1 cellular context compared by ENCODE assay signal in genomic region chr7:80140388-80140787, GRCh38.
TF ChIP-seq lines count a peak whose summit lies in the region.

No MANE protein-coding gene starts in this region.

TF ChIP-seq in H1, 55 proteins besides CTCF, POLR2A, EP300 and RAD21 (continued from another document):
- TF ChIP-seq GTF2F1 (IDR thresholded peaks at IDR 0.05; ENCODE audit: borderline replicate concordance, low read depth, low read length) (no peak), KDM4A (IDR thresholded peaks at IDR 0.05; ENCODE audit: low read depth, low read length, severe bottlenecking) (no peak), FOSL1 (IDR thresholded peaks at IDR 0.05; ENCODE audit: insufficient read depth, low read depth, low read length) (no peak), CTBP2 (IDR thresholded peaks at IDR 0.05; ENCODE audit: borderline replicate concordance, insufficient read depth, insufficient read length, low read length) (no peak), HDAC6 (IDR thresholded peaks at IDR 0.05; ENCODE audit: low read depth, low read length) (no peak), EZH2 (IDR thresholded peaks at IDR 0.05; ENCODE audit: low read depth, low read length, severe bottlenecking) (no peak), JUND (IDR thresholded peaks at IDR 0.05; ENCODE audit: low read length) (no peak), E2F6 (IDR thresholded peaks at IDR 0.05) (no peak), RFX5 (IDR thresholded peaks at IDR 0.05; ENCODE audit: borderline replicate concordance, low read depth, low read length) (no peak), JUN (IDR thresholded peaks at IDR 0.05; ENCODE audit: low read depth, low read length) (no peak), TAF7 (optimal IDR thresholded peaks at IDR 0.05; ENCODE audit: borderline replicate concordance, low read depth, low read length) (no peak), TEAD4 (IDR thresholded peaks at IDR 0.05; ENCODE audit: low read depth, low read length) (no peak), SRF (IDR thresholded peaks at IDR 0.05; ENCODE audit: low read depth, low read length) (no peak), ASH2L (IDR thresholded peaks at IDR 0.05; ENCODE audit: low read length) (no peak), POLR2AphosphoS5 (IDR thresholded peaks at IDR 0.05; ENCODE audit: low read depth, low read length) (no peak), SAP30 (IDR thresholded peaks at IDR 0.05; ENCODE audit: insufficient read depth, insufficient replicate concordance, low read length) (no peak)
- TF ChIP-seq, protein P1, sequence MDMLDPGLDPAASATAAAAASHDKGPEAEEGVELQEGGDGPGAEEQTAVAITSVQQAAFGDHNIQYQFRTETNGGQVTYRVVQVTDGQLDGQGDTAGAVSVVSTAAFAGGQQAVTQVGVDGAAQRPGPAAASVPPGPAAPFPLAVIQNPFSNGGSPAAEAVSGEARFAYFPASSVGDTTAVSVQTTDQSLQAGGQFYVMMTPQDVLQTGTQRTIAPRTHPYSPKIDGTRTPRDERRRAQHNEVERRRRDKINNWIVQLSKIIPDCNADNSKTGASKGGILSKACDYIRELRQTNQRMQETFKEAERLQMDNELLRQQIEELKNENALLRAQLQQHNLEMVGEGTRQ (IDR thresholded peaks at IDR 0.05; ENCODE audit: low read length), result no peak
